Comparison of ENCODE assay signal across 21 cellular contexts in genomic region chr10:74314166-74314565, GRCh38.
A peak's percentile ranks its signal among the peaks of the same experiment; 100 is the strongest.
DNase-seq lines count a peak whose midpoint lies in the region; ATAC-seq and TF ChIP-seq lines count a peak whose summit lies in the region.
"Had no signal": no experiment of that assay in that cellular context is flagged by ENCODE, and none has a peak within 500 bp of the region (broad histone marks: within the 10 kb centered on the region; RNA-seq: fewer than 3 reads in every experiment).

No MANE protein-coding gene starts in this region.

- H3K36me3 ChIP-seq in upper lobe of right lung, result no peaks in the 10 kb centered on the region
- H3K36me3 ChIP-seq: left lung had no signal

- no peak for DNase-seq in natural killer cell
- DNase-seq in natural killer cell treated with Interleukin-12 subunit alpha and Interleukin-12 subunit beta and Interleukin-15 and Interleukin-18, amount 100 ng/mL, for 72 hours (ENCODE audit: low spot score), result no peak
- peak; percentile 20 for DNase-seq in dermis blood vessel endothelial cell
- peak; percentile 28 to 44 for DNase-seq in lung microvascular endothelial cell (ENCODE audit: low read depth in 2 of 2)
- DNase-seq in upper lobe of right lung, result no peak
- DNase-seq in NCI-H82 treated with DMSO at 0.1 percent for 48 hours (lab: John Stamatoyannopoulos, UW; ENCODE audit: unreplicated experiment), result no peak
- no peak for DNase-seq in NCI-H69 (lab: John Stamatoyannopoulos, UW)
- DNase-seq: activated CD4-positive, alpha-beta T cell treated with anti-CD3 and anti-CD28 coated beads for 36 hours; activated T-cell treated with anti-CD3 and anti-CD28 coated beads, Interleukin-2, amount 50 U/mL, for 1 hour; hypothalamus; left lung; MM.1S; NCI-H2081 treated with DMSO at 0.1 percent for 48 hours; NCI-H82; nephron progenitor cell; RPMI8226; stimulated activated CD4-positive, alpha-beta T cell treated with anti-CD3 and anti-CD28 coated beads, Interleukin-4, amount 100 ng/mL, for 1 hour; T-helper 17 cell; trophoblast cell had no signal

- H3K9me3 Mint-ChIP-seq in natural killer cell, result no peaks in the 10 kb centered on the region
- no peaks in the 10 kb centered on the region for H3K9me3 Mint-ChIP-seq in natural killer cell treated with Interleukin-12 subunit alpha and Interleukin-12 subunit beta and Interleukin-15 and Interleukin-18, amount 100 ng/mL, for 72 hours

- H3K27ac ChIP-seq in upper lobe of right lung, result no peak overlapping the region
- H3K27ac ChIP-seq: left lung had no signal

- no peak overlapping the region for H3K27ac Mint-ChIP-seq in natural killer cell
- H3K27ac Mint-ChIP-seq in natural killer cell treated with Interleukin-12 subunit alpha and Interleukin-12 subunit beta and Interleukin-15 and Interleukin-18, amount 100 ng/mL, for 72 hours, result no peak overlapping the region
- H3K27ac Mint-ChIP-seq: activated CD4-positive, alpha-beta T cell treated with anti-CD3 and anti-CD28 coated beads for 36 hours; nephron progenitor cell; T-helper 17 cell had no signal

- no peaks in the 10 kb centered on the region for H3K9me3 ChIP-seq in upper lobe of right lung

- peak overlapping the region; percentile 33 for H3K4me3 ChIP-seq in upper lobe of right lung
- H3K4me3 ChIP-seq: left lung had no signal

- TF ChIP-seq CTCF in natural killer cell (IDR thresholded peaks at IDR 0.05), result no peak
- no peak for TF ChIP-seq CTCF in upper lobe of right lung (IDR thresholded peaks at IDR 0.05)

- H3K4me3 Mint-ChIP-seq in natural killer cell, result peak overlapping the region; percentile 31
- H3K4me3 Mint-ChIP-seq in natural killer cell treated with Interleukin-12 subunit alpha and Interleukin-12 subunit beta and Interleukin-15 and Interleukin-18, amount 100 ng/mL, for 72 hours, result no peak overlapping the region
- H3K4me3 Mint-ChIP-seq: activated CD4-positive, alpha-beta T cell treated with anti-CD3 and anti-CD28 coated beads for 36 hours; activated naive CD8-positive, alpha-beta T cell; nephron progenitor cell; T-helper 17 cell had no signal

- no peaks in the 10 kb centered on the region for H3K4me1 ChIP-seq in upper lobe of right lung
- H3K4me1 ChIP-seq: left lung had no signal

- H3K4me1 Mint-ChIP-seq in natural killer cell, result no peaks in the 10 kb centered on the region
- H3K4me1 Mint-ChIP-seq in natural killer cell treated with Interleukin-12 subunit alpha and Interleukin-12 subunit beta and Interleukin-15 and Interleukin-18, amount 100 ng/mL, for 72 hours (ENCODE audit: low read depth in 2 of 2), result no peaks in the 10 kb centered on the region

- no peaks in the 10 kb centered on the region for H3K27me3 ChIP-seq in upper lobe of right lung
- H3K27me3 ChIP-seq: left lung had no signal

- no peak for ATAC-seq in natural killer cell
- no peak for ATAC-seq in natural killer cell treated with Interleukin-12 subunit alpha and Interleukin-12 subunit beta and Interleukin-15 and Interleukin-18, amount 100 ng/mL, for 72 hours
- ATAC-seq in upper lobe of right lung, result no peak
- no peak for ATAC-seq in HG03025 (IDR thresholded peaks at IDR 0.05; ENCODE audit: low FRiP score, unreplicated experiment)
- ATAC-seq: activated CD4-positive, alpha-beta T cell treated with anti-CD3 and anti-CD28 coated beads for 36 hours; left lung; T-helper 17 cell had no signal

- intact Hi-C loops in natural killer cell (cut with micrococcal nuclease), result no loop called here
- intact Hi-C loops in upper lobe of right lung (cut with DNase I), result no loop called here

- H3K36me3 Mint-ChIP-seq in natural killer cell, result no peaks in the 10 kb centered on the region
- H3K36me3 Mint-ChIP-seq in natural killer cell treated with Interleukin-12 subunit alpha and Interleukin-12 subunit beta and Interleukin-15 and Interleukin-18, amount 100 ng/mL, for 72 hours, result no peaks in the 10 kb centered on the region

- no peaks in the 10 kb centered on the region for H3K27me3 Mint-ChIP-seq in natural killer cell (ENCODE audit: low read depth in 2 of 2)
- H3K27me3 Mint-ChIP-seq in natural killer cell treated with Interleukin-12 subunit alpha and Interleukin-12 subunit beta and Interleukin-15 and Interleukin-18, amount 100 ng/mL, for 72 hours, result no peaks in the 10 kb centered on the region
- H3K27me3 Mint-ChIP-seq: activated CD4-positive, alpha-beta T cell treated with anti-CD3 and anti-CD28 coated beads for 36 hours; activated naive CD8-positive, alpha-beta T cell; T-helper 17 cell had no signal

Comparison
In these comparisons a context has a peak if more than half of its experiments do, and no peak if none do; other contexts are left out.
1. DNase-seq: peak in dermis blood vessel endothelial cell (single experiment) and lung microvascular endothelial cell (2 of 2); none in natural killer cell (single experiment), natural killer cell treated with Interleukin-12 subunit alpha and Interleukin-12 subunit beta and Interleukin-15 and Interleukin-18, amount 100 ng/mL, for 72 hours (single experiment), upper lobe of right lung (single experiment), NCI-H82 treated with DMSO at 0.1 percent for 48 hours (single experiment) and NCI-H69 (single experiment).